In the genomic region with DNA sequence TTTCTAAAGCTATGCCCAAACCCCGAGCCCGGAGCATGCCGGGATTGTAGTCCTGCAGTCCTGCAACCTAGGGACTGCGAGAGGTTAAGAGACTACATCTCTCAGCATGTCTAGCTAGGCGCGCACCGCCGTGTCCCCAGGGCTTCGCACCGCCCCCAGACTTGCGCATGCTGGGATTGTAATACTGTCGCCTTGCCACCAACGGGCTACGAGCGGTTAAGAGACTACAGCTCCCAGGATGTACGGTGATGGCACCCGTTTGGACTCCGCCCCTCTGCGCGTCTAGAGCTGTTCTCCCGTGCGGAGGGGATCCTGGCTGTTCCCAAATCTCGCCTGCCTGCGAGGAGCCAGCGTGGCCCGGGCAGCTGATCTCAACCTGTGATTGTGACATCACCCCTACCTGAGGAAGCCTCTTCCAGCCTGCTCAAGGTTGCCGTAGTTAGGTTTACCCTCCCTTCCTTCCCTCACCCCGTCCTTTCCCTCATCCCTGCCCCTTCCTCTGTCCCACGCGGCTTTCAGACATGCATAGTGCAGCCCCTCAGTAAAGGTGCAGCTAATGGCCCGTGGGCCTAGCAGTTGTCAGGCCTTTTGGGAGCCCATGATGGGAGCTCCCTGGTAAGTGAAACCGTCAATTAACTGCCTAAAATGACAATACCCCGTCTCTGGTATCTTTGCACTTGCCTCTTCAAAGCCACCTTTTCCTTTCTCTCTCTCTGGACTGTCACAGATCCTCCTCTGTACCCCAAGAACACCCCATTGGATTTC, we compare ENCODE assay signal across 9 cellular contexts. TPM values are rescaled to one million over a fixed set of nuclear protein-coding genes. Genes with fewer than 3 reads are reported as not detected.
DNase-seq lines count a peak whose midpoint lies in the region; ATAC-seq and TF ChIP-seq lines count a peak whose summit lies in the region.
"Had no signal": no experiment of that assay in that cellular context is flagged by ENCODE, and none has a peak within 500 bp of the region (broad histone marks: within the 10 kb centered on the region; RNA-seq: fewer than 3 reads in every experiment).

No MANE protein-coding gene starts in this region.

- H3K9me3 ChIP-seq in BLaER1 treated with 17β-estradiol and CSF1 and Interleukin-3, amounts not matched to agents 10 nM and 100 nM (replicated peaks in 1 of 11): peaks cover under 1 to 39% (median 12%) of the 10 kb centered on the region in 11 experiments; a peak in 19 of 22 replicates
- no peaks in the 10 kb centered on the region for H3K9me3 ChIP-seq in neutrophil

- ATAC-seq in HG03442 (IDR thresholded peaks at IDR 0.05; ENCODE audit: unreplicated experiment) (peak; percentile 98), esophagus mucosa (peak; percentile 98)

- DNase-seq in NK-92 treated with Interleukin-12 subunit alpha and Interleukin-12 subunit beta, amount 100 ng/mL, for 24 hours (lab: John Stamatoyannopoulos, UW): peak; percentile 63
- peak; percentile 93 for DNase-seq in activated T-cell treated with anti-CD3 and anti-CD28 coated beads, Interleukin-2, amount 50 U/mL, for 1 hour
- DNase-seq in substantia nigra (lab: John Stamatoyannopoulos, UW): peak; percentile 57 to 98 (median 92)

- H3K27ac ChIP-seq in BLaER1 treated with 17β-estradiol and CSF1 and Interleukin-3, amounts not matched to agents 10 nM and 100 nM: peak overlapping the region; percentile 64 to 90 (median 83)
- H3K27ac ChIP-seq in neutrophil (peak overlapping the region; percentile 39), substantia nigra (ENCODE audit: low read depth, low read length, poor library complexity, severe bottlenecking) (peak overlapping the region; percentile 88)
- H3K27ac ChIP-seq: SK-N-MC had no signal

- no peak for TF ChIP-seq CTCF in neutrophil (IDR thresholded peaks at IDR 0.05)

- peak overlapping the region; percentile 77 to 89 (median 84) for H3K9ac ChIP-seq in BLaER1 treated with 17β-estradiol and CSF1 and Interleukin-3, amounts not matched to agents 10 nM and 100 nM

- TF ChIP-seq POLR2A in GM19099 (IDR thresholded peaks at IDR 0.05; ENCODE audit: extremely low read depth, insufficient read length, low read depth): peak; percentile 62

- H4K20me1 ChIP-seq in BLaER1 treated with 17β-estradiol and CSF1 and Interleukin-3, amounts not matched to agents 10 nM and 100 nM: no peaks in the 10 kb centered on the region

- H3K4me3 ChIP-seq in BLaER1 treated with 17β-estradiol and CSF1 and Interleukin-3, amounts not matched to agents 10 nM and 100 nM: peak overlapping the region; percentile 59 to 76 (median 66)
- peak overlapping the region; percentile 62 to 70 for H3K4me3 ChIP-seq in neutrophil (ENCODE audit: low read depth in 1 of 2, low read length in 1 of 2)
- H3K4me3 ChIP-seq: SK-N-MC had no signal

- H3K36me3 ChIP-seq in BLaER1 treated with 17β-estradiol and CSF1 and Interleukin-3, amounts not matched to agents 10 nM and 100 nM: peaks cover 0 to 9% (median 0%) of the 10 kb centered on the region in 11 experiments; a peak in 4 of 22 replicates
- H3K36me3 ChIP-seq in neutrophil: no peaks in the 10 kb centered on the region

- peaks cover 14 to 36% (median 33%) of the 10 kb centered on the region in 10 experiments; a peak in 18 of 20 replicates for H3K4me1 ChIP-seq in BLaER1 treated with 17β-estradiol and CSF1 and Interleukin-3, amounts not matched to agents 10 nM and 100 nM
- H3K4me1 ChIP-seq in neutrophil (ENCODE audit: control insufficient read depth in 1 of 2, insufficient read depth in 1 of 2, low read depth in 1 of 2, low read length in 1 of 2): peaks cover 11 to 13% of the 10 kb centered on the region in 2 experiments

- H3K4me2 ChIP-seq in BLaER1 treated with 17β-estradiol and CSF1 and Interleukin-3, amounts not matched to agents 10 nM and 100 nM: peak overlapping the region; percentile 78 to 93 (median 88)

- no peaks in the 10 kb centered on the region for H3K27me3 ChIP-seq in BLaER1 treated with 17β-estradiol and CSF1 and Interleukin-3, amounts not matched to agents 10 nM and 100 nM
- peaks cover 12% of the 10 kb centered on the region for H3K27me3 ChIP-seq in neutrophil

RNA-seq across cellular contexts. Expression of gene ZNF736, which starts 6.3 kb away (rescaled TPM):
- 4.2 TPM for total RNA-seq in esophagus mucosa

Comparison
In these comparisons a context has a peak if more than half of its experiments do, and no peak if none do; other contexts are left out.
1. Peak in every context shown above with its lines: DNase-seq, ATAC-seq, H3K4me3 ChIP-seq and H3K27ac ChIP-seq.